Comparison of ENCODE assay signal across 32 cellular contexts in the genomic region with DNA sequence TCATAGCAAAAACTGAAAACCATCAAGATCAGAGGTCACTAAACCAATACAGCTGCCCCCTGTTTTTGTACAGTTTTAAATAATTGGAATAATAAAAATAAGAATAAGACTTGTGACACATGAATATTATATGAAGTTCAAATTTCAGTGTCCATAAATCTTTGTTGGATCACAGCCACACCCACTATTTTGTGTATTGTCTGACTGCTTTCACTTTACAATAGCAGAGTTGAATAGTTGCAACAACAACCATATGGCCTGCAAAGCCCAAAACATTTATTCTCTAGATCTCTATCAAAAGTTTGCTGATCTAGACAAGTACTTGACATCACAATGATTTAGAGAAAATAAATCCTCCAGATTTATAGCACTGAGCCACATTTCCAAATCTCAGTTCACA.
"Had no signal": no experiment of that assay in that cellular context is flagged by ENCODE, and none has a peak within 500 bp of the region (broad histone marks: within the 10 kb centered on the region; RNA-seq: fewer than 3 reads in every experiment).

No MANE protein-coding gene starts in this region.

- DNase-seq: activated B cell treated with CpG ODN at 0.5 μM for 24 hours; activated CD4-positive, alpha-beta memory T cell treated with anti-CD3 and anti-CD28 coated beads for 36 hours; activated CD4-positive, alpha-beta T cell treated with anti-CD3 and anti-CD28 coated beads for 4 hours; activated CD4-positive, alpha-beta T cell treated with anti-CD3 and anti-CD28 coated beads, Interleukin-2, amount 10 ng/mL, durations not matched to agents 24 days and 14 days; activated CD4-positive, alpha-beta T cell treated with anti-CD3 and anti-CD28 coated beads, Interleukin-2, amount 50 U/mL, for 1 hour; activated CD4-positive, alpha-beta T cell treated with anti-CD3 and anti-CD28 coated beads, Interleukin-2, amount 50 U/mL, for 4 hours; activated CD4-positive, CD25-positive, alpha-beta regulatory T cell treated with anti-CD3 and anti-CD28 coated beads, Interleukin-2, amount 50 U/mL, for 72 hours; activated CD8-positive, alpha-beta memory T cell treated with anti-CD3 and anti-CD28 coated beads, Interleukin-2, amount 50 U/mL, for 4 hours; activated CD8-positive, alpha-beta T cell treated with anti-CD3 and anti-CD28 coated beads for 36 hours; activated effector memory CD4-positive, alpha-beta T cell treated with anti-CD3 and anti-CD28 coated beads, Interleukin-2, amount 50 U/mL, for 16 hours; activated gamma-delta T cell treated with Interleukin-2 at 50 U/mL for 16 hours; activated naive CD4-positive, alpha-beta T cell; activated naive CD4-positive, alpha-beta T cell treated with anti-CD3 and anti-CD28 coated beads for 36 hours; activated naive CD4-positive, alpha-beta T cell treated with anti-CD3 and anti-CD28 coated beads, Interleukin-2, amount 50 U/mL, for 16 hours; activated naive CD8-positive, alpha-beta T cell treated with anti-CD3 and anti-CD28 coated beads for 36 hours; activated T-cell treated with anti-CD3 and anti-CD28 coated beads for 4 hours; activated T-cell treated with anti-CD3 and anti-CD28 coated beads, Interleukin-2, amount 50 U/mL, for 1 hour; activated T-cell treated with anti-CD3 and anti-CD28 coated beads, Interleukin-2, amount 50 U/mL, for 4 hours; activated T-cell treated with anti-CD3 and anti-CD28 coated beads, Interleukin-2, amount 50 U/mL, for 72 hours; adrenal gland; amniotic stem cell; aorta; body of pancreas; brain microvascular endothelial cell; central memory CD4-positive, alpha-beta T cell; T-helper 1 cell; T-helper 2 cell; T-helper 9 cell had no signal

- H3K4me3 ChIP-seq: adrenal gland, body of pancreas, breast epithelium had no signal

- ATAC-seq: activated CD8-positive, alpha-beta T cell treated with anti-CD3 and anti-CD28 coated beads for 36 hours; activated naive CD4-positive, alpha-beta T cell treated with anti-CD3 and anti-CD28 coated beads, Interleukin-2, amount 50 U/mL, for 72 hours; activated T-cell treated with anti-CD3 and anti-CD28 coated beads, Interleukin-2, amount 50 U/mL, for 4 hours; activated T-cell treated with anti-CD3 and anti-CD28 coated beads, Interleukin-2, amount 50 U/mL, for 72 hours; activated T-helper 17 cell treated with anti-CD3 and anti-CD28 coated beads, Interleukin-2, amount 50 U/mL, for 72 hours; body of pancreas had no signal

- H3K27ac ChIP-seq: adrenal gland, body of pancreas, brain microvascular endothelial cell, breast epithelium, VCaP had no signal

- H3K36me3 ChIP-seq: adrenal gland, brain microvascular endothelial cell, breast epithelium had no signal

- H3K27me3 ChIP-seq: adrenal gland, body of pancreas, brain microvascular endothelial cell, breast epithelium had no signal

- H3K4me1 ChIP-seq: adrenal gland, body of pancreas, breast epithelium had no signal

- H3K9me3 ChIP-seq: adrenal gland, body of pancreas, breast epithelium had no signal
